23 cellular contexts compared by ENCODE assay signal in genomic region chr11:123481647-123482046, GRCh38. TPM values are rescaled to one million over a fixed set of nuclear protein-coding genes. Genes with fewer than 3 reads are reported as not detected.
DNase-seq lines count a peak whose midpoint lies in the region; ATAC-seq and TF ChIP-seq lines count a peak whose summit lies in the region.
"Had no signal": no experiment of that assay in that cellular context is flagged by ENCODE, and none has a peak within 500 bp of the region (broad histone marks: within the 10 kb centered on the region; RNA-seq: fewer than 3 reads in every experiment).

No MANE protein-coding gene starts in this region.

- intact Hi-C loops in activated T-helper 1 cell treated with anti-CD3 and anti-CD28 coated beads, Interleukin-12 subunit alpha, Interleukin-12 subunit beta, Interleukin-2, Interleukin-4 antibody, amounts not matched to agents 30 ng/mL and 10 ng/mL and 1 ng/mL, durations not matched to agents 14 hours and 24 hours and 36 hours (cut with micrococcal nuclease): no loop called here

- peak overlapping the region; percentile 77 for H3K27ac Mint-ChIP-seq in activated naive CD8-positive, alpha-beta T cell treated with anti-CD3 and anti-CD28 coated beads, Interleukin-2, amount 10 ng/mL, durations not matched to agents 7 days and 5 days
- H3K27ac Mint-ChIP-seq in activated naive CD8-positive, alpha-beta T cell treated with anti-CD3 and anti-CD28 coated beads, Interleukin-2, amount 50 U/mL, for 24 hours: no peak overlapping the region
- peak overlapping the region; percentile 71 for H3K27ac Mint-ChIP-seq in activated T-helper 1 cell treated with anti-CD3 and anti-CD28 coated beads, Interleukin-12 subunit alpha, Interleukin-12 subunit beta, Interleukin-2, Interleukin-4 antibody, amounts not matched to agents 30 ng/mL and 10 ng/mL and 1 ng/mL, durations not matched to agents 14 hours and 24 hours and 36 hours
- H3K27ac Mint-ChIP-seq in stimulated activated naive B cell treated with anti-CD40 and anti-IgM and Interleukin-4, amounts not matched to agents 10 μg/mL and 1 μg/mL and 100 μg/mL, for 72 hours: no peak overlapping the region
- H3K27ac Mint-ChIP-seq: activated naive CD8-positive, alpha-beta T cell had no signal

- ATAC-seq in activated naive CD8-positive, alpha-beta T cell treated with anti-CD3 and anti-CD28 coated beads, Interleukin-2, amount 10 ng/mL, durations not matched to agents 7 days and 5 days (ENCODE audit: low read depth): peak; percentile 40
- no peak for ATAC-seq in activated naive CD8-positive, alpha-beta T cell treated with anti-CD3 and anti-CD28 coated beads, Interleukin-2, amount 50 U/mL, for 24 hours
- no peak for ATAC-seq in stimulated activated naive B cell treated with anti-CD40 and anti-IgM and Interleukin-4, amounts not matched to agents 10 μg/mL and 1 μg/mL and 100 μg/mL, for 72 hours (replicated peaks)
- ATAC-seq: activated T-cell treated with anti-CD3 and anti-CD28 coated beads, Interleukin-2, amount 50 U/mL, for 4 hours; naive thymus-derived CD4-positive, alpha-beta T cell; pancreas; right cardiac atrium; stimulated activated naive CD8-positive, alpha-beta T cell treated with anti-CD3 and anti-CD28 coated beads, Interleukin-15, Interleukin-2, amounts not matched to agents 100 U/mL and 50 U/mL, for 24 hours had no signal

- no peaks in the 10 kb centered on the region for H3K9me3 Mint-ChIP-seq in activated naive CD8-positive, alpha-beta T cell treated with anti-CD3 and anti-CD28 coated beads, Interleukin-2, amount 10 ng/mL, durations not matched to agents 7 days and 5 days
- no peaks in the 10 kb centered on the region for H3K9me3 Mint-ChIP-seq in activated naive CD8-positive, alpha-beta T cell treated with anti-CD3 and anti-CD28 coated beads, Interleukin-2, amount 50 U/mL, for 24 hours
- H3K9me3 Mint-ChIP-seq in activated T-helper 1 cell treated with anti-CD3 and anti-CD28 coated beads, Interleukin-12 subunit alpha, Interleukin-12 subunit beta, Interleukin-2, Interleukin-4 antibody, amounts not matched to agents 30 ng/mL and 10 ng/mL and 1 ng/mL, durations not matched to agents 14 hours and 24 hours and 36 hours: no peaks in the 10 kb centered on the region
- no peaks in the 10 kb centered on the region for H3K9me3 Mint-ChIP-seq in stimulated activated naive B cell treated with anti-CD40 and anti-IgM and Interleukin-4, amounts not matched to agents 10 μg/mL and 1 μg/mL and 100 μg/mL, for 72 hours
- H3K9me3 Mint-ChIP-seq: activated T-cell treated with anti-CD3 and anti-CD28 coated beads, Interleukin-2, amount 50 U/mL, for 4 hours; naive thymus-derived CD4-positive, alpha-beta T cell had no signal

- no peaks in the 10 kb centered on the region for H3K27me3 Mint-ChIP-seq in activated naive CD8-positive, alpha-beta T cell treated with anti-CD3 and anti-CD28 coated beads, Interleukin-2, amount 10 ng/mL, durations not matched to agents 7 days and 5 days
- H3K27me3 Mint-ChIP-seq in activated naive CD8-positive, alpha-beta T cell treated with anti-CD3 and anti-CD28 coated beads, Interleukin-2, amount 50 U/mL, for 24 hours: peaks cover 3% of the 10 kb centered on the region
- H3K27me3 Mint-ChIP-seq in activated T-helper 1 cell treated with anti-CD3 and anti-CD28 coated beads, Interleukin-12 subunit alpha, Interleukin-12 subunit beta, Interleukin-2, Interleukin-4 antibody, amounts not matched to agents 30 ng/mL and 10 ng/mL and 1 ng/mL, durations not matched to agents 14 hours and 24 hours and 36 hours (ENCODE audit: insufficient read depth): no peaks in the 10 kb centered on the region
- H3K27me3 Mint-ChIP-seq in stimulated activated naive B cell treated with anti-CD40 and anti-IgM and Interleukin-4, amounts not matched to agents 10 μg/mL and 1 μg/mL and 100 μg/mL, for 72 hours: peaks cover 23 to 26% of the 10 kb centered on the region in 2 donors
- H3K27me3 Mint-ChIP-seq: activated naive CD8-positive, alpha-beta T cell; naive thymus-derived CD4-positive, alpha-beta T cell had no signal

- peak overlapping the region; percentile 42 for H3K4me3 Mint-ChIP-seq in activated naive CD8-positive, alpha-beta T cell treated with anti-CD3 and anti-CD28 coated beads, Interleukin-2, amount 10 ng/mL, durations not matched to agents 7 days and 5 days
- no peak overlapping the region for H3K4me3 Mint-ChIP-seq in activated naive CD8-positive, alpha-beta T cell treated with anti-CD3 and anti-CD28 coated beads, Interleukin-2, amount 50 U/mL, for 24 hours
- no peak overlapping the region for H3K4me3 Mint-ChIP-seq in activated T-helper 1 cell treated with anti-CD3 and anti-CD28 coated beads, Interleukin-12 subunit alpha, Interleukin-12 subunit beta, Interleukin-2, Interleukin-4 antibody, amounts not matched to agents 30 ng/mL and 10 ng/mL and 1 ng/mL, durations not matched to agents 14 hours and 24 hours and 36 hours
- H3K4me3 Mint-ChIP-seq in stimulated activated naive B cell treated with anti-CD40 and anti-IgM and Interleukin-4, amounts not matched to agents 10 μg/mL and 1 μg/mL and 100 μg/mL, for 72 hours: peak overlapping the region; percentile 30 to 49
- H3K4me3 Mint-ChIP-seq: activated naive CD8-positive, alpha-beta T cell; activated T-cell treated with anti-CD3 and anti-CD28 coated beads, Interleukin-2, amount 50 U/mL, for 4 hours had no signal

- peak overlapping the region; percentile 66 for H3K4me3 ChIP-seq in HL-60 (replicated peaks; ENCODE audit: insufficient read depth, low read length)
- H3K4me3 ChIP-seq: dorsolateral prefrontal cortex, pancreas, Peyer's patch, tibial artery had no signal

- peaks cover 58% of the 10 kb centered on the region for H3K4me1 Mint-ChIP-seq in activated naive CD8-positive, alpha-beta T cell treated with anti-CD3 and anti-CD28 coated beads, Interleukin-2, amount 10 ng/mL, durations not matched to agents 7 days and 5 days
- peaks cover 66% of the 10 kb centered on the region for H3K4me1 Mint-ChIP-seq in activated naive CD8-positive, alpha-beta T cell treated with anti-CD3 and anti-CD28 coated beads, Interleukin-2, amount 50 U/mL, for 24 hours
- peaks cover 63% of the 10 kb centered on the region for H3K4me1 Mint-ChIP-seq in activated T-helper 1 cell treated with anti-CD3 and anti-CD28 coated beads, Interleukin-12 subunit alpha, Interleukin-12 subunit beta, Interleukin-2, Interleukin-4 antibody, amounts not matched to agents 30 ng/mL and 10 ng/mL and 1 ng/mL, durations not matched to agents 14 hours and 24 hours and 36 hours (ENCODE audit: low read depth)
- H3K4me1 Mint-ChIP-seq in stimulated activated naive B cell treated with anti-CD40 and anti-IgM and Interleukin-4, amounts not matched to agents 10 μg/mL and 1 μg/mL and 100 μg/mL, for 72 hours: peaks cover 45 to 63% of the 10 kb centered on the region in 2 donors

- DNase-seq in activated naive CD8-positive, alpha-beta T cell treated with anti-CD3 and anti-CD28 coated beads, Interleukin-2, amount 10 ng/mL, durations not matched to agents 7 days and 5 days: no peak
- no peak for DNase-seq in activated naive CD8-positive, alpha-beta T cell treated with anti-CD3 and anti-CD28 coated beads, Interleukin-2, amount 50 U/mL, for 24 hours
- DNase-seq in HL-60 (ENCODE audit: low read depth in 1 of 2, low spot score in 1 of 2) (peak in 1 of 2 experiments; percentile 63), RWPE1 (ENCODE audit: low spot score) (no peak), NCI-H1092 (lab: John Stamatoyannopoulos, UW) (no peak)
- DNase-seq in activated T-helper 1 cell treated with anti-CD3 and anti-CD28 coated beads, Interleukin-12 subunit alpha, Interleukin-12 subunit beta, Interleukin-2, Interleukin-4 antibody, amounts not matched to agents 30 ng/mL and 10 ng/mL and 1 ng/mL, durations not matched to agents 14 hours and 24 hours and 36 hours (ENCODE audit: low spot score): no peak
- DNase-seq in stimulated activated naive B cell treated with anti-CD40 and anti-IgM and Interleukin-4, amounts not matched to agents 10 μg/mL and 1 μg/mL and 100 μg/mL, for 72 hours: no peak
- DNase-seq: activated CD4-positive, alpha-beta T cell treated with anti-CD3 and anti-CD28 coated beads, Interleukin-2, amount 50 U/mL, for 48 hours; activated T-cell treated with anti-CD3 and anti-CD28 coated beads, Interleukin-2, amount 50 U/mL, for 4 hours; dorsolateral prefrontal cortex; KBM-7; naive thymus-derived CD4-positive, alpha-beta T cell; NCI-H187 treated with DMSO at 0.1 percent for 48 hours; NCI-H226; NCI-H774; pancreas; right cardiac atrium; stimulated activated CD4-positive, alpha-beta T cell treated with anti-CD3 and anti-CD28 coated beads, Interleukin-4, amount 100 ng/mL, for 24 hours; stimulated activated naive CD8-positive, alpha-beta T cell treated with anti-CD3 and anti-CD28 coated beads, Interleukin-15, Interleukin-2, amounts not matched to agents 100 U/mL and 50 U/mL, for 24 hours; tibial artery; WERI-Rb-1 had no signal

- H3K36me3 Mint-ChIP-seq in activated naive CD8-positive, alpha-beta T cell treated with anti-CD3 and anti-CD28 coated beads, Interleukin-2, amount 10 ng/mL, durations not matched to agents 7 days and 5 days: peaks cover 22% of the 10 kb centered on the region
- peaks cover 11% of the 10 kb centered on the region for H3K36me3 Mint-ChIP-seq in activated naive CD8-positive, alpha-beta T cell treated with anti-CD3 and anti-CD28 coated beads, Interleukin-2, amount 50 U/mL, for 24 hours (ENCODE audit: low read depth)
- peaks cover 47% of the 10 kb centered on the region for H3K36me3 Mint-ChIP-seq in activated T-helper 1 cell treated with anti-CD3 and anti-CD28 coated beads, Interleukin-12 subunit alpha, Interleukin-12 subunit beta, Interleukin-2, Interleukin-4 antibody, amounts not matched to agents 30 ng/mL and 10 ng/mL and 1 ng/mL, durations not matched to agents 14 hours and 24 hours and 36 hours (ENCODE audit: low read depth)
- peaks cover 0 to 1% of the 10 kb centered on the region in 2 donors for H3K36me3 Mint-ChIP-seq in stimulated activated naive B cell treated with anti-CD40 and anti-IgM and Interleukin-4, amounts not matched to agents 10 μg/mL and 1 μg/mL and 100 μg/mL, for 72 hours
- H3K36me3 Mint-ChIP-seq: activated naive CD8-positive, alpha-beta T cell had no signal

- CTCF ChIA-PET in RWPE1 (lab: Yijun Ruan, JAX): no interaction called here

- peak overlapping the region; percentile 90 for H3K27ac ChIP-seq in HL-60 (replicated peaks)
- no peak overlapping the region for H3K27ac ChIP-seq in RWPE1
- H3K27ac ChIP-seq: dorsolateral prefrontal cortex, pancreas, Peyer's patch, tibial artery, WERI-Rb-1 had no signal

- POLR2A ChIA-PET in activated naive CD8-positive, alpha-beta T cell treated with anti-CD3 and anti-CD28 coated beads, Interleukin-2, amount 10 ng/mL, durations not matched to agents 7 days and 5 days (lab: Charles Lee): no interaction called here
- POLR2A ChIA-PET in RWPE1 (lab: Yijun Ruan, JAX; ENCODE audit: low non-redundant PET): no interaction called here

- TF ChIP-seq CTCF in HL-60 (IDR thresholded peaks at IDR 0.05; ENCODE audit: insufficient read depth, low read length): no peak
- no peak for TF ChIP-seq CTCF in RWPE1 (conservative IDR thresholded peaks at IDR 0.05; ENCODE audit: low read depth)

- no peaks in the 10 kb centered on the region for H3K27me3 ChIP-seq in HL-60 (ENCODE audit: insufficient read depth, poor library complexity, severe bottlenecking)
- H3K27me3 ChIP-seq: dorsolateral prefrontal cortex, Peyer's patch, tibial artery had no signal

RNA-seq across cellular contexts. Expression of gene GRAMD1B, which starts 51.6 kb away (rescaled TPM):
- 10 to 100 TPM; 30.3 to 36.2 TPM for total RNA-seq in activated naive CD8-positive, alpha-beta T cell treated with anti-CD3 and anti-CD28 coated beads, Interleukin-2, amount 10 ng/mL, durations not matched to agents 7 days and 5 days
- total RNA-seq in activated T-helper 1 cell treated with anti-CD3 and anti-CD28 coated beads, Interleukin-12 subunit alpha, Interleukin-12 subunit beta, Interleukin-2, Interleukin-4 antibody, amounts not matched to agents 30 ng/mL and 10 ng/mL and 1 ng/mL, durations not matched to agents 14 hours and 24 hours and 36 hours: 154 and 155 TPM in 2 replicates

Comparison
In these comparisons a context has a peak if more than half of its experiments do, and no peak if none do; other contexts are left out.
1. H3K27ac Mint-ChIP-seq: peak in activated naive CD8-positive, alpha-beta T cell treated with anti-CD3 and anti-CD28 coated beads, Interleukin-2, amount 10 ng/mL, durations not matched to agents 7 days and 5 days (single experiment) and activated T-helper 1 cell treated with anti-CD3 and anti-CD28 coated beads, Interleukin-12 subunit alpha, Interleukin-12 subunit beta, Interleukin-2, Interleukin-4 antibody, amounts not matched to agents 30 ng/mL and 10 ng/mL and 1 ng/mL, durations not matched to agents 14 hours and 24 hours and 36 hours (single experiment); none in activated naive CD8-positive, alpha-beta T cell treated with anti-CD3 and anti-CD28 coated beads, Interleukin-2, amount 50 U/mL, for 24 hours (single experiment) and stimulated activated naive B cell treated with anti-CD40 and anti-IgM and Interleukin-4, amounts not matched to agents 10 μg/mL and 1 μg/mL and 100 μg/mL, for 72 hours (single experiment).
2. H3K4me3 Mint-ChIP-seq: peak in activated naive CD8-positive, alpha-beta T cell treated with anti-CD3 and anti-CD28 coated beads, Interleukin-2, amount 10 ng/mL, durations not matched to agents 7 days and 5 days (single experiment) and stimulated activated naive B cell treated with anti-CD40 and anti-IgM and Interleukin-4, amounts not matched to agents 10 μg/mL and 1 μg/mL and 100 μg/mL, for 72 hours (2 of 2); none in activated naive CD8-positive, alpha-beta T cell treated with anti-CD3 and anti-CD28 coated beads, Interleukin-2, amount 50 U/mL, for 24 hours (single experiment) and activated T-helper 1 cell treated with anti-CD3 and anti-CD28 coated beads, Interleukin-12 subunit alpha, Interleukin-12 subunit beta, Interleukin-2, Interleukin-4 antibody, amounts not matched to agents 30 ng/mL and 10 ng/mL and 1 ng/mL, durations not matched to agents 14 hours and 24 hours and 36 hours (single experiment).